In the genomic region with DNA sequence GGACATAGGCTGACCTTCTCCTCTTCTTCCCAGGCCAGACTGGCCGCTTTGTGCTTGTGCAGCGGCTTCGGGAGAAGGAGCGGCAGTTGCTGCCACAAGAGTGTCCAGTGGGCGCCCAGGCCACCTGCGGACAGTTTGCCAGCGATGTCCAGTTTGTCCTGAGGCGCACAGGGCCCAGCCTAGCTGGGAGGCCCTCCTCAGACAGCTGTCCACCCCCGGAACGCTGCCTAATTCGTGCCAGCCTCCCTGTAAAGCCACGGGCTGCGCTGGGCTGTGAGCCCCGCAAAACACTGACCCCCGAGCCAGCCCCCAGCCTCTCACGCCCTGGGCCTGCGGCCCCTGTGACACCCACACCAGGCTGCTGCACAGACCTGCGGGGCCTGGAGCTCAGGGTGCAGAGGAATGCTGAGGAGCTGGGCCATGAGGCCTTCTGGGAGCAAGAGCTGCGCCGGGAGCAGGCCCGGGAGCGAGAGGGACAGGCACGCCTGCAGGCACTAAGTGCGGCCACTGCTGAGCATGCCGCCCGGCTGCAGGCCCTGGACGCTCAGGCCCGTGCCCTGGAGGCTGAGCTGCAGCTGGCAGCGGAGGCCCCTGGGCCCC, we compare ENCODE assay signal across 1 cellular context.
TF ChIP-seq lines count a peak whose summit lies in the region.

No MANE protein-coding gene starts in this region.

TF ChIP-seq in WTC11, 78 proteins besides CTCF, POLR2A, EP300 and RAD21 (continued from another document):
- TF ChIP-seq ARID4B (CRISPR knock-in tag; IDR thresholded peaks at IDR 0.05; ENCODE audit: borderline replicate concordance) = no peak
- no peak for TF ChIP-seq MAX (CRISPR knock-in tag; IDR thresholded peaks at IDR 0.05)
- no peak for TF ChIP-seq ZNF138 (CRISPR knock-in tag; conservative IDR thresholded peaks at IDR 0.05)
